In the genomic region with DNA sequence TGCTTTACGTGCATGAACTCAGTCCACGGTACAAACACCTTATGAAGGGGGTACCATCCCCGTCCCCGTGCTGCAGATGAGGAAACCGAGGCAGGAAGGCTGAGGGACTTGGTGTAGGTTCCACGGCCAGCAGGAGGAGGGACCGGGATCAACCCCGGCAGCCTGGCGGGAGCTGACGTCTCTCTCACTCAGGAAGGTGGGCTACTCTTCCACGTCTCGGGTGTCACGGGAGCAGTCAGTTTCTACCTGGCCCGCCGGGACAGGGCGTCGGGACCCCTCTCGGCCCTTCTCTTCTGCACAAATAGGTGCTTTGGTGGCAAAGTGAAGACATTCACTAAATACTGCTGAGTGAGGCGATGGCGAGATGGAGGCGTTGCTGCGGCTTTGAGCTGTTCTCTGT, we compare ENCODE assay signal across 25 cellular contexts.
"Had no signal": no experiment of that assay in that cellular context is flagged by ENCODE, and none has a peak within 500 bp of the region (broad histone marks: within the 10 kb centered on the region; RNA-seq: fewer than 3 reads in every experiment).

No MANE protein-coding gene starts in this region.

- H3K4me2 ChIP-seq: KMS-11 had no signal

- H3K9ac ChIP-seq: KMS-11 had no signal

- ATAC-seq: K562, Right ventricle myocardium inferior had no signal

- H3K27ac Mint-ChIP-seq: IgD-negative memory B cell had no signal

- H3K9me3 ChIP-seq: Peyer's patch, SJSA1 had no signal

- H3K27ac ChIP-seq: HL-60, KMS-11, PC-9, Peyer's patch, SJSA1, SK-N-MC had no signal

- FAIRE-seq: HTR-8/SVneo, K562 had no signal

- H3K4me3 ChIP-seq: K562, PC-9, Peyer's patch, SJSA1, SK-N-MC had no signal

- H3K27me3 ChIP-seq: Peyer's patch, SJSA1 had no signal

- H3K36me3 ChIP-seq: SJSA1 had no signal

- H3K27me3 Mint-ChIP-seq: IgD-negative memory B cell had no signal

- DNase-seq: Kasumi-1, MM.1S, NCI-H1092 treated with DMSO at 0.1 percent for 48 hours, NCI-H1436, NCI-H187, NCI-H2029, NCI-H2081 treated with DMSO at 0.1 percent for 48 hours, NCI-H2171, NCI-H226, NCI-H446, NCI-H510A, NCI-H524 treated with DMSO at 0.1 percent for 48 hours, NCI-H69, NCI-H774, Peyer's patch, SIG-M5 had no signal

- H3K4me1 ChIP-seq: Peyer's patch had no signal

- H2AFZ ChIP-seq: PC-9 had no signal
